24 cellular contexts compared by ENCODE assay signal in genomic region chr22:43515902-43516301, GRCh38.
A peak's percentile ranks its signal among the peaks of the same experiment; 100 is the strongest.
DNase-seq lines count a peak whose midpoint lies in the region; ATAC-seq and TF ChIP-seq lines count a peak whose summit lies in the region.
"Had no signal": no experiment of that assay in that cellular context is flagged by ENCODE, and none has a peak within 500 bp of the region (broad histone marks: within the 10 kb centered on the region; RNA-seq: fewer than 3 reads in every experiment).

No MANE protein-coding gene starts in this region.

- no peaks in the 10 kb centered on the region for H3K36me3 ChIP-seq in DOHH2 (ENCODE audit: control insufficient read depth, low read length)
- no peaks in the 10 kb centered on the region for H3K36me3 ChIP-seq in OCI-LY1 (ENCODE audit: insufficient read depth, low read length)
- H3K36me3 ChIP-seq: heart left ventricle, right lobe of liver, tibial artery had no signal

- H3K9me2 ChIP-seq in DOHH2 (replicated peaks; ENCODE audit: control insufficient read depth, low read length) (no peaks in the 10 kb centered on the region), OCI-LY1 (ENCODE audit: low read depth, low read length) (no peaks in the 10 kb centered on the region)

- DNase-seq in GM13977 (ENCODE audit: low spot score) (no peak), foreskin keratinocyte (no peak), left cardiac atrium (no peak), nucleus accumbens (lab: John Stamatoyannopoulos, UW) (no peak), kidney tubule cell (ENCODE audit: low spot score) (no peak)
- DNase-seq: activated B cell treated with CpG ODN at 0.5 μM for 24 hours; activated naive CD4-positive, alpha-beta T cell treated with Interleukin-2 at 50 U/mL for 16 hours; activated T-cell treated with anti-CD3 and anti-CD28 coated beads, Interleukin-2, amount 50 U/mL, for 24 hours; amygdala; CD4-positive, alpha-beta T cell; DMS79; heart left ventricle; mucosa of descending colon; NCI-H1048; NCI-H2029; NCI-H510A; nephron progenitor cell; right lobe of liver; stimulated activated naive CD8-positive, alpha-beta T cell treated with anti-CD3 and anti-CD28 coated beads, Interleukin-15, amount 100 ng/mL, for 72 hours; tibial artery had no signal

- ATAC-seq in foreskin keratinocyte (no peak), HG03159 (IDR thresholded peaks at IDR 0.05; ENCODE audit: unreplicated experiment) (no peak), left cardiac atrium (no peak)
- ATAC-seq: heart left ventricle; mucosa of descending colon; Right ventricle myocardium inferior; stimulated activated naive CD8-positive, alpha-beta T cell treated with anti-CD3 and anti-CD28 coated beads, Interleukin-15, amount 100 ng/mL, for 72 hours had no signal

- in situ Hi-C loops in GM13977 (cut with MboI; ENCODE audit: low pct_unique_long_range_greater_than_20kb, low sequenced_read_pairs, unreplicated experiment): no loop called here

- H3K4me3 ChIP-seq in DOHH2 (ENCODE audit: low read length) (no peak overlapping the region), OCI-LY1 (ENCODE audit: low read depth, low read length, poor library complexity, severe bottlenecking) (no peak overlapping the region)
- H3K4me3 ChIP-seq: heart left ventricle, mucosa of descending colon, right lobe of liver, tibial artery had no signal

- H3F3A ChIP-seq in DOHH2 (ENCODE audit: control insufficient read depth, insufficient read depth) (no peaks in the 10 kb centered on the region), OCI-LY1 (ENCODE audit: insufficient read depth, low read length) (no peaks in the 10 kb centered on the region)

- H3K9me3 ChIP-seq in DOHH2 (ENCODE audit: control insufficient read depth, insufficient read depth, low read length) (no peaks in the 10 kb centered on the region), OCI-LY1 (ENCODE audit: low read length) (no peaks in the 10 kb centered on the region)
- H3K9me3 ChIP-seq: heart left ventricle, mucosa of descending colon, right lobe of liver, tibial artery had no signal

- H3K4me2 ChIP-seq in DOHH2 (ENCODE audit: low read length) (no peak overlapping the region), OCI-LY1 (ENCODE audit: low read length) (no peak overlapping the region)

- H3K79me2 ChIP-seq in DOHH2 (ENCODE audit: control insufficient read depth, low read length) (no peaks in the 10 kb centered on the region), OCI-LY1 (ENCODE audit: insufficient read depth, low read length) (no peaks in the 10 kb centered on the region)

- peak; percentile 14 for TF ChIP-seq CTCF in DOHH2 (IDR thresholded peaks at IDR 0.05; ENCODE audit: low read depth, low read length, poor library complexity, severe bottlenecking)
- peak; percentile 6 for TF ChIP-seq CTCF in GM13977 (IDR thresholded peaks at IDR 0.05; ENCODE audit: extremely low read depth, insufficient read depth, missing control alignments)
- peak; percentile 21; the same call in 1 of the 2 replicates for TF ChIP-seq CTCF in OCI-LY1 (IDR thresholded peaks at IDR 0.05; ENCODE audit: low read length)
- peak; percentile 27 for TF ChIP-seq CTCF in foreskin keratinocyte (conservative IDR thresholded peaks at IDR 0.05)

- intact Hi-C loops in left cardiac atrium (cut with DNase I): no loop called here

- H4K20me1 ChIP-seq in DOHH2 (ENCODE audit: control insufficient read depth, insufficient read depth, low read depth, low read length): no peaks in the 10 kb centered on the region
- no peaks in the 10 kb centered on the region for H4K20me1 ChIP-seq in OCI-LY1 (ENCODE audit: insufficient read depth, low read length)

- no peaks in the 10 kb centered on the region for H3K4me1 ChIP-seq in DOHH2 (ENCODE audit: control insufficient read depth, low read length)
- no peaks in the 10 kb centered on the region for H3K4me1 ChIP-seq in OCI-LY1 (ENCODE audit: insufficient read depth, low read length, severe bottlenecking)
- H3K4me1 ChIP-seq in foreskin keratinocyte: no peaks in the 10 kb centered on the region
- H3K4me1 ChIP-seq: heart left ventricle, right lobe of liver, tibial artery had no signal

- no peak overlapping the region for H3K9ac ChIP-seq in OCI-LY1 (ENCODE audit: low read length)

- no peaks in the 10 kb centered on the region for H3K27me3 ChIP-seq in DOHH2 (ENCODE audit: control insufficient read depth, low read length)
- no peaks in the 10 kb centered on the region for H3K27me3 ChIP-seq in OCI-LY1 (ENCODE audit: insufficient read depth, low read length)
- H3K27me3 ChIP-seq in foreskin keratinocyte: no peaks in the 10 kb centered on the region
- H3K27me3 ChIP-seq: right lobe of liver had no signal

- H3K27ac ChIP-seq in DOHH2 (ENCODE audit: low read depth, low read length) (no peak overlapping the region), OCI-LY1 (ENCODE audit: low read depth, low read length, poor library complexity, severe bottlenecking) (no peak overlapping the region), foreskin keratinocyte (no peak overlapping the region)
- H3K27ac ChIP-seq: heart left ventricle, right lobe of liver, tibial artery had no signal

- H2AFZ ChIP-seq in OCI-LY1 (ENCODE audit: low read length): no peak overlapping the region
